ENCODE assay signal across 14 cellular contexts in the genomic region with DNA sequence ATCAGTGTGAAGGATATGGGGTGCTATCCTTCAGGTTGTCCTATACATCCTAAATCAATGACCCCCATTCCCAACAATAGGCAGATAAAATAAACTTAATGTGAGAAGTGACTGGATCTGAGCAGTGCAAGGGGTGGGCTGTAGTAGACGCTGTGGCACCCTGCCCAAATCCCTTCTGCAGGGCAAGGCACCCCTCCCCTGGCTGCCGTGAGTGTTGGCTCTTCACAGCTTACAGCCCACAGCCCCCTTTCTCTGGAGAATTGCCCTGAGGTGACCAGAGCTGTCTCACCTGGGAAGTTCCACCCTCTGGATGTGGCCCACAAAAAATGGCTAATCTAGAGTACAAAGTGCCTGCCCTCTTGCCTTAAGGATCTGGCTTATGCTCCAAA. TPM values are rescaled to one million over a fixed set of nuclear protein-coding genes. Genes with fewer than 3 reads are reported as not detected.
A peak's percentile ranks its signal among the peaks of the same experiment; 100 is the strongest.
DNase-seq lines count a peak whose midpoint lies in the region; ATAC-seq and TF ChIP-seq lines count a peak whose summit lies in the region.
"Had no signal": no experiment of that assay in that cellular context is flagged by ENCODE, and none has a peak within 500 bp of the region (broad histone marks: within the 10 kb centered on the region; RNA-seq: fewer than 3 reads in every experiment).

No MANE protein-coding gene starts in this region.

- peaks cover 9 to 10% of the 10 kb centered on the region in 2 donors for H3K36me3 Mint-ChIP-seq in activated T-cell treated with anti-CD3 and anti-CD28 coated beads, Interleukin-2, amount 50 U/mL, for 72 hours (ENCODE audit: insufficient read depth in 2 of 2)
- H3K36me3 Mint-ChIP-seq in activated naive CD8-positive, alpha-beta T cell treated with anti-CD3 and anti-CD28 coated beads, Interleukin-2, amount 50 U/mL, for 24 hours (ENCODE audit: low read depth): peaks cover 3% of the 10 kb centered on the region
- no peaks in the 10 kb centered on the region for H3K36me3 Mint-ChIP-seq in osteocyte (ENCODE audit: unreplicated experiment)

- peak overlapping the region; percentile 47 for H2BK20ac ChIP-seq in IMR-90 (ENCODE audit: low read depth, low read length)

- no peak overlapping the region for H3K27ac Mint-ChIP-seq in activated T-cell treated with anti-CD3 and anti-CD28 coated beads, Interleukin-2, amount 50 U/mL, for 72 hours
- peak overlapping the region; percentile 12 for H3K27ac Mint-ChIP-seq in activated naive CD8-positive, alpha-beta T cell treated with anti-CD3 and anti-CD28 coated beads, Interleukin-2, amount 50 U/mL, for 24 hours
- peak overlapping the region; percentile 13 for H3K27ac Mint-ChIP-seq in osteocyte (ENCODE audit: unreplicated experiment)

- H3K9me3 ChIP-seq in IMR-90 (ENCODE audit: control insufficient read depth, insufficient read depth, low read length): no peaks in the 10 kb centered on the region
- H3K9me3 ChIP-seq: Caco-2 had no signal

- no peaks in the 10 kb centered on the region for H4K20me1 ChIP-seq in IMR-90 (ENCODE audit: insufficient read depth, low read length)

- H3K4me3 Mint-ChIP-seq in activated T-cell treated with anti-CD3 and anti-CD28 coated beads, Interleukin-2, amount 50 U/mL, for 72 hours: peak overlapping the region; percentile 9 to 19
- H3K4me3 Mint-ChIP-seq in activated naive CD8-positive, alpha-beta T cell treated with anti-CD3 and anti-CD28 coated beads, Interleukin-2, amount 50 U/mL, for 24 hours: no peak overlapping the region
- no peak overlapping the region for H3K4me3 Mint-ChIP-seq in osteocyte (ENCODE audit: unreplicated experiment)

- no peak for ATAC-seq in activated T-cell treated with anti-CD3 and anti-CD28 coated beads, Interleukin-2, amount 50 U/mL, for 72 hours (replicated peaks in 1 of 2)
- no peak for ATAC-seq in IMR-90 (ENCODE audit: low read depth)
- ATAC-seq in activated naive CD8-positive, alpha-beta T cell treated with anti-CD3 and anti-CD28 coated beads, Interleukin-2, amount 50 U/mL, for 24 hours: no peak
- ATAC-seq in sciatic nerve: no peak

- H3K4me2 ChIP-seq in IMR-90 (ENCODE audit: low read depth, low read length): no peak overlapping the region

- in situ Hi-C loops in IMR-90 (cut with MboI; ENCODE audit: low sequenced_read_pairs): no loop called here

- peak overlapping the region; percentile 43 for H3K4ac ChIP-seq in IMR-90 (ENCODE audit: low read depth, low read length)

- peak overlapping the region; percentile 77; the same call in 1 of the 3 replicates for H2BK15ac ChIP-seq in IMR-90 (ENCODE audit: low read depth, low read length)

- no peak for DNase-seq in activated T-cell treated with anti-CD3 and anti-CD28 coated beads, Interleukin-2, amount 50 U/mL, for 72 hours
- no peak for DNase-seq in activated T-cell treated with anti-CD3 and anti-CD28 coated beads for 4 hours
- no peak for DNase-seq in IMR-90
- no peak for DNase-seq in activated naive CD8-positive, alpha-beta T cell treated with anti-CD3 and anti-CD28 coated beads, Interleukin-2, amount 50 U/mL, for 24 hours
- DNase-seq in osteocyte (ENCODE audit: extremely low spot score, unreplicated experiment): no peak
- DNase-seq in sciatic nerve (ENCODE audit: low spot score): no peak
- no peak for DNase-seq in HPDE6-E6E7 (ENCODE audit: extremely low spot score)
- DNase-seq in stimulated activated CD4-positive, alpha-beta T cell treated with anti-CD3 and anti-CD28 coated beads, Interleukin-4, amount 100 ng/mL, for 4 hours: no peak
- DNase-seq: activated T-cell treated with anti-CD3 and anti-CD28 coated beads, Interleukin-2, amount 50 U/mL, for 1 hour; Caco-2; central memory CD4-positive, alpha-beta T cell; effector CD8-positive, alpha-beta T cell; midbrain; NCI-H1694 treated with DMSO at 0.1 percent for 48 hours had no signal

- no peak overlapping the region for H3K56ac ChIP-seq in IMR-90 (ENCODE audit: extremely low read depth, insufficient read depth, low read length)

- H2AK5ac ChIP-seq in IMR-90 (ENCODE audit: low read depth, low read length): peak overlapping the region; percentile 62

- H3K9me3 Mint-ChIP-seq in activated T-cell treated with anti-CD3 and anti-CD28 coated beads, Interleukin-2, amount 50 U/mL, for 72 hours: peaks cover 2 to 10% of the 10 kb centered on the region in 2 donors
- peaks cover 13% of the 10 kb centered on the region for H3K9me3 Mint-ChIP-seq in activated naive CD8-positive, alpha-beta T cell treated with anti-CD3 and anti-CD28 coated beads, Interleukin-2, amount 50 U/mL, for 24 hours
- H3K9me3 Mint-ChIP-seq in osteocyte (ENCODE audit: unreplicated experiment): peaks cover 4% of the 10 kb centered on the region

- no peak overlapping the region for H3K4me3 ChIP-seq in IMR-90 (ENCODE audit: insufficient read depth, low read depth, low read length)

- 60% methylated on average over 1 of the region's 2 CpGs; no CpG with 5 or more reads in 1 of the 2 experiments for WGBS in IMR-90 (ENCODE audit: extremely low coverage in 2 of 2, insufficient read length in 1 of 2), 2 experiments

- peak overlapping the region; percentile 33; the same call in 1 of the 2 replicates for H3K23ac ChIP-seq in IMR-90 (ENCODE audit: low read depth, low read length)

- no peaks in the 10 kb centered on the region for H3K27me3 ChIP-seq in IMR-90 (ENCODE audit: control insufficient read depth, insufficient read depth, low read length)

- no peak for TF ChIP-seq RAD21 in IMR-90 (IDR thresholded peaks at IDR 0.05; ENCODE audit: low read length)

- no TSS peak for BruUV-seq in IMR-90 (replicated peaks; lab: Mats Ljungman, UMichigan)

- H3K79me1 ChIP-seq in IMR-90 (ENCODE audit: low read depth in 1 of 2, low read length in 2 of 2): peaks cover 0 to 11% of the 10 kb centered on the region in 2 experiments; a peak in 1 of 4 replicates

- peak overlapping the region; percentile 28; the same call in 1 of the 2 replicates for H4K5ac ChIP-seq in IMR-90 (ENCODE audit: low read depth, low read length)

- no peak overlapping the region for H2AFZ ChIP-seq in IMR-90 (replicated peaks; ENCODE audit: low read length, poor library complexity)

- peak overlapping the region; percentile 62; the same call in 1 of the 2 replicates for H3K18ac ChIP-seq in IMR-90 (ENCODE audit: low read depth, low read length)

- peak overlapping the region; percentile 95 for H2BK120ac ChIP-seq in IMR-90 (ENCODE audit: low read depth, low read length)

- H3K36me3 ChIP-seq in IMR-90 (ENCODE audit: control insufficient read depth, insufficient read depth, low read length): no peaks in the 10 kb centered on the region

- H3K27me3 Mint-ChIP-seq in activated T-cell treated with anti-CD3 and anti-CD28 coated beads, Interleukin-2, amount 50 U/mL, for 72 hours (ENCODE audit: low read depth): no peaks in the 10 kb centered on the region
- H3K27me3 Mint-ChIP-seq in activated naive CD8-positive, alpha-beta T cell treated with anti-CD3 and anti-CD28 coated beads, Interleukin-2, amount 50 U/mL, for 24 hours: peaks cover 3% of the 10 kb centered on the region
- no peaks in the 10 kb centered on the region for H3K27me3 Mint-ChIP-seq in osteocyte (ENCODE audit: unreplicated experiment)

- H3K4me1 Mint-ChIP-seq in activated T-cell treated with anti-CD3 and anti-CD28 coated beads, Interleukin-2, amount 50 U/mL, for 72 hours (ENCODE audit: low read depth): peaks cover 85% of the 10 kb centered on the region
- H3K4me1 Mint-ChIP-seq in activated naive CD8-positive, alpha-beta T cell treated with anti-CD3 and anti-CD28 coated beads, Interleukin-2, amount 50 U/mL, for 24 hours: peaks cover 84% of the 10 kb centered on the region
- H3K4me1 Mint-ChIP-seq in osteocyte (ENCODE audit: unreplicated experiment): peaks cover 44% of the 10 kb centered on the region

- intact Hi-C loops in IMR-90 (cut with micrococcal nuclease) (loop anchor here (1.0 kb wide), 1 partner anchor 22 kb away; no protein-coding TSS in a partner anchor), sciatic nerve (cut with DNase I) (no loop called here)

- H3K9ac ChIP-seq in IMR-90 (ENCODE audit: low read depth, low read length): no peak overlapping the region

- peak overlapping the region; percentile 85 for H4K91ac ChIP-seq in IMR-90 (ENCODE audit: insufficient read depth, low read depth, low read length)

- TF ChIP-seq CTCF in IMR-90 (conservative IDR thresholded peaks at IDR 0.05; ENCODE audit: low read depth, low read length) (no peak), osteocyte (IDR thresholded peaks at IDR 0.05) (no peak)

- POLR2A ChIA-PET in IMR-90 (lab: Charles Lee; ENCODE audit: unreplicated experiment): no interaction called here

- no peak for TF ChIP-seq POLR2A in IMR-90 (IDR thresholded peaks at IDR 0.05; ENCODE audit: low read depth, low read length)

- no peak overlapping the region for H2AK9ac ChIP-seq in IMR-90 (replicated peaks; ENCODE audit: low read depth, low read length, poor library complexity)

- peak overlapping the region in 1 of 2 experiments; percentile 45; a peak in 2 of 4 replicates for H4K8ac ChIP-seq in IMR-90 (ENCODE audit: low read depth in 2 of 2, low read length in 2 of 2)

- CTCF ChIA-PET in IMR-90 (lab: Yijun Ruan, JAX): no interaction called here

- dilution Hi-C loops in IMR-90 (cut with HindIII; ENCODE audit: low sequenced_read_pairs, unreplicated experiment): no loop called here

- H2BK5ac ChIP-seq in IMR-90 (ENCODE audit: low read depth, low read length, poor library complexity, severe bottlenecking): peak overlapping the region; percentile 92

- H3K4me1 ChIP-seq in IMR-90 (ENCODE audit: control insufficient read depth, insufficient read depth, low read length): peaks cover 36% of the 10 kb centered on the region
- H3K4me1 ChIP-seq: Caco-2 had no signal

- peaks cover 41% of the 10 kb centered on the region for H3K9me1 ChIP-seq in IMR-90 (ENCODE audit: insufficient read depth, low read length)

- peak overlapping the region; percentile 56 for H3K14ac ChIP-seq in IMR-90 (replicated peaks; ENCODE audit: low read depth, low read length)

- no peak overlapping the region for H3K27ac ChIP-seq in IMR-90 (ENCODE audit: insufficient read depth, low read length)

TF ChIP-seq in IMR-90, 13 proteins besides CTCF, POLR2A, EP300 and RAD21 (continues in another document):
- TF ChIP-seq, protein P1, sequence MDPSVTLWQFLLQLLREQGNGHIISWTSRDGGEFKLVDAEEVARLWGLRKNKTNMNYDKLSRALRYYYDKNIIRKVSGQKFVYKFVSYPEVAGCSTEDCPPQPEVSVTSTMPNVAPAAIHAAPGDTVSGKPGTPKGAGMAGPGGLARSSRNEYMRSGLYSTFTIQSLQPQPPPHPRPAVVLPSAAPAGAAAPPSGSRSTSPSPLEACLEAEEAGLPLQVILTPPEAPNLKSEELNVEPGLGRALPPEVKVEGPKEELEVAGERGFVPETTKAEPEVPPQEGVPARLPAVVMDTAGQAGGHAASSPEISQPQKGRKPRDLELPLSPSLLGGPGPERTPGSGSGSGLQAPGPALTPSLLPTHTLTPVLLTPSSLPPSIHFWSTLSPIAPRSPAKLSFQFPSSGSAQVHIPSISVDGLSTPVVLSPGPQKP (IDR thresholded peaks at IDR 0.05; ENCODE audit: borderline replicate concordance, low read depth, low read length): no peak

RNA-seq across cellular contexts. Expression of gene PPIF, which starts 25.8 kb away (rescaled TPM):
- 100 to 1,000 TPM; 102 to 104 TPM for total RNA-seq in activated T-cell treated with anti-CD3 and anti-CD28 coated beads, Interleukin-2, amount 50 U/mL, for 72 hours
- total RNA-seq in IMR-90 (2012; rRNA removed) (29.2 and 29.7 TPM in 2 replicates), osteocyte (17.0 and 20.7 TPM in 2 replicates), sciatic nerve (18.8 TPM)
- polyA plus RNA-seq in IMR-90 (2012; rRNA removed): 127 and 130 TPM in 2 replicates
- 113 and 150 TPM in 2 replicates for polyA plus RNA-seq in IMR-90 (2012; cell fraction: cytosol; rRNA removed)
- polyA plus RNA-seq in IMR-90 (2012; cell fraction: nucleus; rRNA removed; ENCODE audit: low replicate concordance): 205 and 248 TPM in 2 replicates

Comparison
In these comparisons a context has a peak if more than half of its experiments do, and no peak if none do; other contexts are left out.
1. H3K4me3 Mint-ChIP-seq: peak in activated T-cell treated with anti-CD3 and anti-CD28 coated beads, Interleukin-2, amount 50 U/mL, for 72 hours (2 of 2); none in activated naive CD8-positive, alpha-beta T cell treated with anti-CD3 and anti-CD28 coated beads, Interleukin-2, amount 50 U/mL, for 24 hours (single experiment) and osteocyte (single experiment).